ENCODE assay signal across 18 cellular contexts in genomic region chr15:74419432-74419831, GRCh38. TPM values are rescaled to one million over a fixed set of nuclear protein-coding genes. Genes with fewer than 3 reads are reported as not detected.
A peak's percentile ranks its signal among the peaks of the same experiment; 100 is the strongest.
DNase-seq lines count a peak whose midpoint lies in the region; ATAC-seq and TF ChIP-seq lines count a peak whose summit lies in the region.
"Had no signal": no experiment of that assay in that cellular context is flagged by ENCODE, and none has a peak within 500 bp of the region (broad histone marks: within the 10 kb centered on the region; RNA-seq: fewer than 3 reads in every experiment).

No MANE protein-coding gene starts in this region.

- 92 to 96% (median 93%) methylated on average over 4 of the region's 4 CpGs for WGBS in ovary, 3 donors

- CTCF ChIA-PET in activated naive CD4-positive, alpha-beta T cell treated with anti-CD3 and anti-CD28 coated beads, Interleukin-2, amount 10 ng/mL, durations not matched to agents 7 days and 5 days (lab: Charles Lee): no interaction called here
- CTCF ChIA-PET in RWPE1 (lab: Yijun Ruan, JAX): interaction anchor here (0.8 kb wide), 1 partner anchor 99 kb away, joined by 3 read pairs; no protein-coding TSS in a partner anchor

- DNase-seq in activated naive CD4-positive, alpha-beta T cell treated with anti-CD3 and anti-CD28 coated beads, Interleukin-2, amount 10 ng/mL, durations not matched to agents 7 days and 5 days: no peak
- DNase-seq in RWPE1 (ENCODE audit: low spot score) (no peak), substantia nigra (lab: John Stamatoyannopoulos, UW) (no peak), ovary (no peak)
- DNase-seq in effector memory CD8-positive, alpha-beta T cell: no peak
- no peak for DNase-seq in stimulated activated CD8-positive, alpha-beta memory T cell treated with anti-CD3 and anti-CD28 coated beads, Interleukin-4, amount 100 ng/mL, for 48 hours
- DNase-seq: activated CD4-positive, CD25-positive, alpha-beta regulatory T cell; activated effector memory CD4-positive, alpha-beta T cell treated with Interleukin-2 at 50 U/mL for 16 hours; CD4-positive, alpha-beta T cell; NCI-H1092; NCI-H524; SJCRH30 had no signal

- no peak for TF ChIP-seq CTCF in RWPE1 (conservative IDR thresholded peaks at IDR 0.05; ENCODE audit: low read depth)
- TF ChIP-seq CTCF in ovary (IDR thresholded peaks at IDR 0.05): no peak

- POLR2A ChIA-PET in RWPE1 (lab: Yijun Ruan, JAX; ENCODE audit: low non-redundant PET): no interaction called here

- H3K4me1 ChIP-seq in ovary (ENCODE audit: insufficient read depth): peaks cover 22% of the 10 kb centered on the region
- H3K4me1 ChIP-seq: HAP-1 had no signal

- intact Hi-C loops in ovary (cut with DNase I): no loop called here

- H3K4me1 Mint-ChIP-seq in activated naive CD4-positive, alpha-beta T cell treated with anti-CD3 and anti-CD28 coated beads, Interleukin-2, amount 50 U/mL, for 24 hours: peaks cover 26% of the 10 kb centered on the region
- H3K4me1 Mint-ChIP-seq in activated naive CD4-positive, alpha-beta T cell treated with anti-CD3 and anti-CD28 coated beads, Interleukin-2, amount 10 ng/mL, durations not matched to agents 7 days and 5 days: peaks cover 25% of the 10 kb centered on the region
- H3K4me1 Mint-ChIP-seq in effector memory CD8-positive, alpha-beta T cell (ENCODE audit: low read depth in 2 of 2): peaks cover 24 to 44% of the 10 kb centered on the region in 2 donors

- no peaks in the 10 kb centered on the region for H3K9me3 ChIP-seq in ovary
- H3K9me3 ChIP-seq: HAP-1, SJCRH30, upper lobe of left lung had no signal

- TF ChIP-seq POLR2A in ovary (IDR thresholded peaks at IDR 0.05): no peak

- H3K9me3 Mint-ChIP-seq in activated naive CD4-positive, alpha-beta T cell treated with anti-CD3 and anti-CD28 coated beads, Interleukin-2, amount 50 U/mL, for 24 hours: no peaks in the 10 kb centered on the region
- no peaks in the 10 kb centered on the region for H3K9me3 Mint-ChIP-seq in activated naive CD4-positive, alpha-beta T cell treated with anti-CD3 and anti-CD28 coated beads, Interleukin-2, amount 10 ng/mL, durations not matched to agents 7 days and 5 days
- no peaks in the 10 kb centered on the region for H3K9me3 Mint-ChIP-seq in effector memory CD8-positive, alpha-beta T cell
- H3K9me3 Mint-ChIP-seq: CD4-positive, alpha-beta T cell had no signal

- H3K36me3 Mint-ChIP-seq in activated naive CD4-positive, alpha-beta T cell treated with anti-CD3 and anti-CD28 coated beads, Interleukin-2, amount 50 U/mL, for 24 hours: peaks cover 14% of the 10 kb centered on the region
- peaks cover 2% of the 10 kb centered on the region for H3K36me3 Mint-ChIP-seq in activated naive CD4-positive, alpha-beta T cell treated with anti-CD3 and anti-CD28 coated beads, Interleukin-2, amount 10 ng/mL, durations not matched to agents 7 days and 5 days
- peaks cover 7% of the 10 kb centered on the region for H3K36me3 Mint-ChIP-seq in effector memory CD8-positive, alpha-beta T cell (ENCODE audit: insufficient read depth)

- peak overlapping the region; percentile 25 for H3K27ac ChIP-seq in RWPE1
- H3K27ac ChIP-seq in substantia nigra (ENCODE audit: low read depth, low read length, poor library complexity, severe bottlenecking): peak overlapping the region; percentile 99
- no peak overlapping the region for H3K27ac ChIP-seq in ovary
- H3K27ac ChIP-seq: KMS-11, SJCRH30, upper lobe of left lung had no signal

- no peaks in the 10 kb centered on the region for H3K27me3 Mint-ChIP-seq in activated naive CD4-positive, alpha-beta T cell treated with anti-CD3 and anti-CD28 coated beads, Interleukin-2, amount 50 U/mL, for 24 hours
- no peaks in the 10 kb centered on the region for H3K27me3 Mint-ChIP-seq in activated naive CD4-positive, alpha-beta T cell treated with anti-CD3 and anti-CD28 coated beads, Interleukin-2, amount 10 ng/mL, durations not matched to agents 7 days and 5 days
- H3K27me3 Mint-ChIP-seq in effector memory CD8-positive, alpha-beta T cell: no peaks in the 10 kb centered on the region
- H3K27me3 Mint-ChIP-seq: CD4-positive, alpha-beta T cell had no signal

- no peak overlapping the region for H3K4me3 Mint-ChIP-seq in activated naive CD4-positive, alpha-beta T cell treated with anti-CD3 and anti-CD28 coated beads, Interleukin-2, amount 50 U/mL, for 24 hours
- no peak overlapping the region for H3K4me3 Mint-ChIP-seq in activated naive CD4-positive, alpha-beta T cell treated with anti-CD3 and anti-CD28 coated beads, Interleukin-2, amount 10 ng/mL, durations not matched to agents 7 days and 5 days
- no peak overlapping the region for H3K4me3 Mint-ChIP-seq in effector memory CD8-positive, alpha-beta T cell
- H3K4me3 Mint-ChIP-seq: CD4-positive, alpha-beta T cell had no signal

- TF ChIP-seq EP300 in ovary (IDR thresholded peaks at IDR 0.05): no peak

- H3K27ac Mint-ChIP-seq in activated naive CD4-positive, alpha-beta T cell treated with anti-CD3 and anti-CD28 coated beads, Interleukin-2, amount 50 U/mL, for 24 hours: peak overlapping the region; percentile 84
- no peak overlapping the region for H3K27ac Mint-ChIP-seq in activated naive CD4-positive, alpha-beta T cell treated with anti-CD3 and anti-CD28 coated beads, Interleukin-2, amount 10 ng/mL, durations not matched to agents 7 days and 5 days
- H3K27ac Mint-ChIP-seq in effector memory CD8-positive, alpha-beta T cell: peak overlapping the region; percentile 69 to 90
- H3K27ac Mint-ChIP-seq: CD4-positive, alpha-beta T cell had no signal

- no peaks in the 10 kb centered on the region for H3K27me3 ChIP-seq in ovary
- H3K27me3 ChIP-seq: SJCRH30, upper lobe of left lung had no signal

- no peak overlapping the region for H3K4me3 ChIP-seq in ovary
- H3K4me3 ChIP-seq: HAP-1, SJCRH30, upper lobe of left lung had no signal

- no peaks in the 10 kb centered on the region for H3K36me3 ChIP-seq in ovary
- H3K36me3 ChIP-seq: HAP-1, SJCRH30 had no signal

- no peak for ATAC-seq in effector memory CD8-positive, alpha-beta T cell (replicated peaks)
- no peak for ATAC-seq in GM18861 (IDR thresholded peaks at IDR 0.05; ENCODE audit: unreplicated experiment)

RNA-seq across cellular contexts. Expression of gene SEMA7A, which starts 14.3 kb away (rescaled TPM):
- total RNA-seq in ovary: 10 to 100 TPM in 3 of 7 donors, 1 to 10 TPM in 4; 3.2 to 10.1 (median 8.3) TPM
- 10 to 100 TPM in 1 of 2 donors, 1 to 10 TPM in 1; 9.0 to 98.6 TPM for polyA plus RNA-seq in ovary

RNA-seq across cellular contexts. Expression of gene UBL7, which starts 41.5 kb away (rescaled TPM):
- total RNA-seq in ovary: 10 to 100 TPM; 26.4 to 43.4 (median 29.2) TPM
- 10 to 100 TPM; 34.3 to 44.1 TPM for polyA plus RNA-seq in ovary

RNA-seq across cellular contexts. Expression of gene CYP11A1, which starts 52.0 kb away (rescaled TPM):
- 10 to 100 TPM; 19.9 to 61.3 (median 32.3) TPM for total RNA-seq in ovary
- 1,000 to 10,000 TPM in 1 of 2 donors, 10 to 100 TPM in 1; 30.1 to 1,902 TPM for polyA plus RNA-seq in ovary
- total RNA-seq: CD4-positive, alpha-beta T cell; lung microvascular endothelial cell; SJCRH30 had no signal

Comparison
In these comparisons a context has a peak if more than half of its experiments do, and no peak if none do; other contexts are left out.
1. H3K27ac ChIP-seq: peak in RWPE1 (single experiment) and substantia nigra (single experiment); none in ovary (0 of 2).